8 cellular contexts compared by ENCODE assay signal in genomic region chr2:73779472-73780241, GRCh38. TPM values are rescaled to one million over a fixed set of nuclear protein-coding genes. Genes with fewer than 3 reads are reported as not detected.
DNase-seq lines count a peak whose midpoint lies in the region; ATAC-seq and TF ChIP-seq lines count a peak whose summit lies in the region.

Gene DUSP11 (minus strand): TSS chr2:73780103. CDS start chr2:73779974, 129 bp downstream.

- H3K27ac Mint-ChIP-seq in GM23338 = peak within 1 kb of the TSS; percentile 95
- H3K27ac Mint-ChIP-seq in activated T-helper 2 cell treated with anti-CD3 and anti-CD28 coated beads, Interferon-gamma antibody, Interleukin-2, Interleukin-4, amounts not matched to agents 10 μg/mL and 5 μg/mL and 100 μg/mL, durations not matched to agents 14 hours and 24 hours and 36 hours = peak within 1 kb of the TSS; percentile 95
- peak within 1 kb of the TSS; percentile 94 to 97 (median 96) for H3K27ac Mint-ChIP-seq in nephron
- peak within 1 kb of the TSS; percentile 98 to 99 for H3K27ac Mint-ChIP-seq in stimulated activated naive CD8-positive, alpha-beta T cell treated with anti-CD3 and anti-CD28 coated beads, Interleukin-15, amount 100 ng/mL, for 72 hours

- H3K27me3 Mint-ChIP-seq in GM23338 (ENCODE audit: insufficient read depth, low read depth, poor library complexity) = peaks cover 2% of the 10 kb centered on the region
- H3K27me3 Mint-ChIP-seq in activated T-helper 2 cell treated with anti-CD3 and anti-CD28 coated beads, Interferon-gamma antibody, Interleukin-2, Interleukin-4, amounts not matched to agents 10 μg/mL and 5 μg/mL and 100 μg/mL, durations not matched to agents 14 hours and 24 hours and 36 hours (ENCODE audit: low read depth) = peaks cover 3% of the 10 kb centered on the region
- peaks cover 6% of the 10 kb centered on the region for H3K27me3 Mint-ChIP-seq in nephron (ENCODE audit: low read depth)
- no peaks in the 10 kb centered on the region for H3K27me3 Mint-ChIP-seq in stimulated activated naive CD8-positive, alpha-beta T cell treated with anti-CD3 and anti-CD28 coated beads, Interleukin-15, amount 100 ng/mL, for 72 hours

- H3K79me2 ChIP-seq in GM23338 (replicated peaks; ENCODE audit: insufficient read depth) = peaks cover 17% of the 10 kb centered on the region

- H3F3A ChIP-seq in GM23338 (replicated peaks; ENCODE audit: low read depth) = no peaks in the 10 kb centered on the region

- peak within 1 kb of the TSS; percentile 83 for H2AFZ ChIP-seq in GM23338

- no peaks in the 10 kb centered on the region for H3K27me3 ChIP-seq in GM23338 (ENCODE audit: insufficient read depth)

- H3K4me3 ChIP-seq in GM23338 (peak within 1 kb of the TSS; percentile 87), fibroblast of pulmonary artery (replicated peaks; ENCODE audit: low read depth, low read length) (peak within 1 kb of the TSS; percentile 100)

- peak; percentile 99 for ATAC-seq in GM23338
- peak; percentile 100 for ATAC-seq in stimulated activated naive CD8-positive, alpha-beta T cell treated with anti-CD3 and anti-CD28 coated beads, Interleukin-15, amount 100 ng/mL, for 72 hours

- TF ChIP-seq CTCF in GM23338 (conservative IDR thresholded peaks at IDR 0.05; ENCODE audit: low read depth in 2 of 2) (peak; percentile 79 to 90), LNCAP (IDR thresholded peaks at IDR 0.05) (peak; percentile 67), RWPE1 (conservative IDR thresholded peaks at IDR 0.05; ENCODE audit: low read depth) (peak; percentile 92), fibroblast of pulmonary artery (IDR thresholded peaks at IDR 0.05; ENCODE audit: low read length, missing control alignments) (peak; percentile 94), nephron (IDR thresholded peaks at IDR 0.05; ENCODE audit: unreplicated experiment in 3 of 3) (peak; percentile 92 to 95 (median 93))

- peak within 1 kb of the TSS; percentile 89 for H3K4me2 ChIP-seq in GM23338

- CTCF ChIA-PET in RWPE1 (lab: Yijun Ruan, JAX) = interaction anchor here (0.5 to 0.9 kb wide), 3 partner anchors 151 to 481 kb away, joined by 3 to 8 read pairs (median 6); no protein-coding TSS in a partner anchor

- peak within 1 kb of the TSS; percentile 99 for H3K4me3 Mint-ChIP-seq in GM23338
- H3K4me3 Mint-ChIP-seq in activated T-helper 2 cell treated with anti-CD3 and anti-CD28 coated beads, Interferon-gamma antibody, Interleukin-2, Interleukin-4, amounts not matched to agents 10 μg/mL and 5 μg/mL and 100 μg/mL, durations not matched to agents 14 hours and 24 hours and 36 hours (ENCODE audit: low read depth) = peak within 1 kb of the TSS; percentile 91
- H3K4me3 Mint-ChIP-seq in nephron = peak within 1 kb of the TSS; percentile 98 to 100 (median 99)
- H3K4me3 Mint-ChIP-seq in stimulated activated naive CD8-positive, alpha-beta T cell treated with anti-CD3 and anti-CD28 coated beads, Interleukin-15, amount 100 ng/mL, for 72 hours = peak within 1 kb of the TSS; percentile 96 to 98

- peak within 1 kb of the TSS; percentile 21 for H3K27ac ChIP-seq in GM23338 (ENCODE audit: low read depth)
- H3K27ac ChIP-seq in RWPE1 = peak within 1 kb of the TSS; percentile 81

- H3K9me2 ChIP-seq in GM23338 (ENCODE audit: insufficient read depth) = no peaks in the 10 kb centered on the region

- no peaks in the 10 kb centered on the region for H3K4me1 ChIP-seq in GM23338 (ENCODE audit: insufficient read depth)

- H4K20me1 ChIP-seq in GM23338 (replicated peaks; ENCODE audit: insufficient read depth) = no peaks in the 10 kb centered on the region; the same call in 1 of the 2 replicates

- H3K9me3 Mint-ChIP-seq in GM23338 (no peaks in the 10 kb centered on the region), nephron (no peaks in the 10 kb centered on the region)
- H3K9me3 Mint-ChIP-seq in activated T-helper 2 cell treated with anti-CD3 and anti-CD28 coated beads, Interferon-gamma antibody, Interleukin-2, Interleukin-4, amounts not matched to agents 10 μg/mL and 5 μg/mL and 100 μg/mL, durations not matched to agents 14 hours and 24 hours and 36 hours = no peaks in the 10 kb centered on the region
- no peaks in the 10 kb centered on the region for H3K9me3 Mint-ChIP-seq in stimulated activated naive CD8-positive, alpha-beta T cell treated with anti-CD3 and anti-CD28 coated beads, Interleukin-15, amount 100 ng/mL, for 72 hours

- H3K36me3 ChIP-seq in GM23338 (ENCODE audit: insufficient read depth) = peaks cover 13% of the 10 kb centered on the region; the same call in 1 of the 2 replicates

- DNase-seq in EL (peak; percentile 94), GM23338 (ENCODE audit: low spot score) (peak; percentile 95), RWPE1 (ENCODE audit: low spot score) (peak; percentile 90), fibroblast of pulmonary artery (ENCODE audit: low read depth) (peak; percentile 95)
- peak; percentile 94 for DNase-seq in activated T-helper 2 cell treated with anti-CD3 and anti-CD28 coated beads, Interferon-gamma antibody, Interleukin-2, Interleukin-4, amounts not matched to agents 10 μg/mL and 5 μg/mL and 100 μg/mL, durations not matched to agents 14 hours and 24 hours and 36 hours (ENCODE audit: low spot score)
- peak; percentile 95 to 96 for DNase-seq in stimulated activated naive CD8-positive, alpha-beta T cell treated with anti-CD3 and anti-CD28 coated beads, Interleukin-15, amount 100 ng/mL, for 72 hours

- H3K4me1 Mint-ChIP-seq in GM23338 (0 out of 3 replicates have a peak, but pooled peaks cover 5% of the 10 kb centered on the region), nephron (peaks cover 22% of the 10 kb centered on the region)
- peaks cover 13% of the 10 kb centered on the region for H3K4me1 Mint-ChIP-seq in activated T-helper 2 cell treated with anti-CD3 and anti-CD28 coated beads, Interferon-gamma antibody, Interleukin-2, Interleukin-4, amounts not matched to agents 10 μg/mL and 5 μg/mL and 100 μg/mL, durations not matched to agents 14 hours and 24 hours and 36 hours (ENCODE audit: low read depth)
- peaks cover 22% of the 10 kb centered on the region for H3K4me1 Mint-ChIP-seq in stimulated activated naive CD8-positive, alpha-beta T cell treated with anti-CD3 and anti-CD28 coated beads, Interleukin-15, amount 100 ng/mL, for 72 hours

- intact Hi-C loops in activated T-helper 2 cell treated with anti-CD3 and anti-CD28 coated beads, Interferon-gamma antibody, Interleukin-2, Interleukin-4, amounts not matched to agents 10 μg/mL and 5 μg/mL and 100 μg/mL, durations not matched to agents 14 hours and 24 hours and 36 hours (cut with micrococcal nuclease) = loop anchor here (1.0 kb wide), 1 partner anchor 42 kb away; the partner anchor contains the start of gene TPRKB

- peaks cover 24% of the 10 kb centered on the region for H3K36me3 Mint-ChIP-seq in GM23338 (ENCODE audit: low read depth)
- H3K36me3 Mint-ChIP-seq in activated T-helper 2 cell treated with anti-CD3 and anti-CD28 coated beads, Interferon-gamma antibody, Interleukin-2, Interleukin-4, amounts not matched to agents 10 μg/mL and 5 μg/mL and 100 μg/mL, durations not matched to agents 14 hours and 24 hours and 36 hours (ENCODE audit: low read depth) = peaks cover 29% of the 10 kb centered on the region
- peaks cover 28% of the 10 kb centered on the region for H3K36me3 Mint-ChIP-seq in nephron (ENCODE audit: low read depth)

- POLR2A ChIA-PET in RWPE1 (lab: Yijun Ruan, JAX; ENCODE audit: low non-redundant PET) = interaction anchor here (0.6 kb wide), 1 partner anchor 9 kb away, joined by 5 read pairs; no protein-coding TSS in a partner anchor

TF ChIP-seq in GM23338, 12 proteins besides CTCF, POLR2A, EP300 and RAD21:
- no peak for TF ChIP-seq ZNF114 (CRISPR knock-in tag; IDR thresholded peaks at IDR 0.05)
- peak; percentile 65; the same call in 1 of the 2 replicates for TF ChIP-seq CREB1 (CRISPR knock-in tag; IDR thresholded peaks at IDR 0.05; ENCODE audit: low read depth)
- peak; percentile 36; the same call in 1 of the 2 replicates for TF ChIP-seq ETS1 (IDR thresholded peaks at IDR 0.05)
- peak; percentile 94 for TF ChIP-seq POLR2AphosphoS5 (IDR thresholded peaks at IDR 0.05; ENCODE audit: low read depth)
- no peak for TF ChIP-seq JUNB (IDR thresholded peaks at IDR 0.05; ENCODE audit: unreplicated experiment)
- TF ChIP-seq EZH2 (IDR thresholded peaks at IDR 0.05; ENCODE audit: low read depth, unreplicated experiment) = no peak
TF ChIP-seq in GM23338: peak in this region for 3.

RNA-seq across cellular contexts. Expression of gene DUSP11, which starts in this region (rescaled TPM):
- 19.1 and 23.3 TPM in 2 replicates for total RNA-seq in GM23338 (2014; rRNA removed; shearing (Covaris generic))
- polyA plus RNA-seq in GM23338 (2016; fragmentation: Nextera tagmentation; extraction: Ambion mirVana) = 21.0 TPM in 2 replicates
- 35.2 and 40.1 TPM in 2 replicates for total RNA-seq in activated T-helper 2 cell treated with anti-CD3 and anti-CD28 coated beads, Interferon-gamma antibody, Interleukin-2, Interleukin-4, amounts not matched to agents 10 μg/mL and 5 μg/mL and 100 μg/mL, durations not matched to agents 14 hours and 24 hours and 36 hours

Comparison
In these comparisons a context has a peak if more than half of its experiments do, and no peak if none do; other contexts are left out.
1. Peak in every context shown above with its lines: DNase-seq, ATAC-seq, H3K4me3 ChIP-seq and H3K27ac ChIP-seq.